9 cellular contexts compared by ENCODE assay signal in the genomic region with DNA sequence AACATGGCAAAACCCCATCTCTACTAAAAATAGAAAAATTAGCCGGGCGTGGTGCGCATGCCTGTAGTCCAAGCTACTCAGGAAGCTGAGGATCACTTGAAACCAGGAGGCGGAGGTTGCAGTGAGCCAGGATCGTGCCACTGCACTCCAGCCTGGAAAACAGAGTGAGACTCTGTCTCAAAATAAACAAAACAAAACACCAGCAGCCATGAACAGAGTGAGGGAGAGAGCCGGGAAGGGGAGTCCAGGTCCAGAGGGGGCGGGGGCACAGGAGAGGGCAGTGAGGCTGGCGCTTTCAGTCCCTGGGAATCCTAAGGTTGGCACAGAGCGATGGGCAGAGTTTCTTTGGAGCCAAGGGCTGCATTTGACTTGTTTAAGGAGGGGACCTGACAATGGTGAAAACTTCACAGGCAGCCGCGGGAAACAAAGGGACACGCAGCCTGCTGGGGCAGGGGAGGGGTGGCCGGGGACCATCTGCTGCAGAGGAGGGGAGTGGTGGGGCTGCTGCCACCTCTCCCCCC. TPM values are rescaled to one million over a fixed set of nuclear protein-coding genes. Genes with fewer than 3 reads are reported as not detected.
DNase-seq lines count a peak whose midpoint lies in the region; ATAC-seq and TF ChIP-seq lines count a peak whose summit lies in the region.
"Had no signal": no experiment of that assay in that cellular context is flagged by ENCODE, and none has a peak within 500 bp of the region (broad histone marks: within the 10 kb centered on the region; RNA-seq: fewer than 3 reads in every experiment).

No MANE protein-coding gene starts in this region.

- intact Hi-C loops in vagina (cut with DNase I): no loop called here

- H3K9me3 Mint-ChIP-seq in activated naive CD8-positive, alpha-beta T cell treated with anti-CD3 and anti-CD28 coated beads, Interleukin-2, amount 50 U/mL, for 24 hours: no peaks in the 10 kb centered on the region
- H3K9me3 Mint-ChIP-seq: HFFc6 had no signal

- peak overlapping the region; percentile 6 to 26 for H3K9ac ChIP-seq in mucosa of rectum (ENCODE audit: low read depth in 1 of 2, low read length in 2 of 2)

- DNase-seq in stimulated activated CD4-positive, alpha-beta T cell treated with anti-CD3 and anti-CD28 coated beads, Interleukin-4, amount 100 ng/mL, for 1 hour: peak; percentile 16
- DNase-seq in stimulated activated CD4-positive, alpha-beta T cell treated with anti-CD3 and anti-CD28 coated beads, Interleukin-2, amount 100 ng/mL, for 24 hours: no peak
- no peak for DNase-seq in activated naive CD8-positive, alpha-beta T cell treated with anti-CD3 and anti-CD28 coated beads, Interleukin-2, amount 50 U/mL, for 24 hours
- no peak for DNase-seq in vagina (ENCODE audit: extremely low spot score in 2 of 2)
- no peak for DNase-seq in EL
- no peak for DNase-seq in effector CD4-positive, alpha-beta T cell
- DNase-seq: HFFc6 had no signal

- H3K4me3 Mint-ChIP-seq in activated naive CD8-positive, alpha-beta T cell treated with anti-CD3 and anti-CD28 coated beads, Interleukin-2, amount 50 U/mL, for 24 hours: peak overlapping the region; percentile 97
- H3K4me3 Mint-ChIP-seq: HFFc6 had no signal

- H3K27ac ChIP-seq in mucosa of rectum (ENCODE audit: low read depth in 2 of 2, low read length in 2 of 2) (peak overlapping the region; percentile 37 to 83), vagina (no peak overlapping the region)

- TF ChIP-seq POLR2A in vagina (IDR thresholded peaks at IDR 0.05): no peak

- no peak for ATAC-seq in activated naive CD8-positive, alpha-beta T cell treated with anti-CD3 and anti-CD28 coated beads, Interleukin-2, amount 50 U/mL, for 24 hours
- ATAC-seq in GM19395 (IDR thresholded peaks at IDR 0.05; ENCODE audit: unreplicated experiment): no peak

- H3K27me3 Mint-ChIP-seq in activated naive CD8-positive, alpha-beta T cell treated with anti-CD3 and anti-CD28 coated beads, Interleukin-2, amount 50 U/mL, for 24 hours: no peaks in the 10 kb centered on the region

- H3K27ac Mint-ChIP-seq in activated naive CD8-positive, alpha-beta T cell treated with anti-CD3 and anti-CD28 coated beads, Interleukin-2, amount 50 U/mL, for 24 hours: peak overlapping the region; percentile 97
- H3K27ac Mint-ChIP-seq: HFFc6 had no signal

- H3K36me3 Mint-ChIP-seq in activated naive CD8-positive, alpha-beta T cell treated with anti-CD3 and anti-CD28 coated beads, Interleukin-2, amount 50 U/mL, for 24 hours (ENCODE audit: low read depth): peaks cover 38% of the 10 kb centered on the region

- H3K36me3 ChIP-seq in mucosa of rectum (ENCODE audit: control insufficient read depth in 2 of 2, insufficient read depth in 2 of 2, low read length in 2 of 2) (no peaks in the 10 kb centered on the region), vagina (no peaks in the 10 kb centered on the region)

- H3K4me1 ChIP-seq in mucosa of rectum (ENCODE audit: control insufficient read depth in 2 of 2, insufficient read depth in 2 of 2, low read length in 2 of 2) (peaks cover 12% of the 10 kb centered on the region in 2 donors), vagina (peaks cover 18% of the 10 kb centered on the region)

- no peak for TF ChIP-seq CTCF in vagina (IDR thresholded peaks at IDR 0.05)

- peaks cover 54% of the 10 kb centered on the region for H3K4me1 Mint-ChIP-seq in activated naive CD8-positive, alpha-beta T cell treated with anti-CD3 and anti-CD28 coated beads, Interleukin-2, amount 50 U/mL, for 24 hours

- peak overlapping the region; percentile 41 to 58 for H3K4me3 ChIP-seq in mucosa of rectum (ENCODE audit: low read length in 2 of 2)
- H3K4me3 ChIP-seq in vagina: peak overlapping the region; percentile 45 to 46

- no peaks in the 10 kb centered on the region for H3K9me3 ChIP-seq in mucosa of rectum (ENCODE audit: control insufficient read depth in 2 of 2, low read length in 2 of 2)
- H3K9me3 ChIP-seq in vagina: no peaks in the 10 kb centered on the region

- H3K27me3 ChIP-seq in mucosa of rectum (ENCODE audit: control insufficient read depth in 2 of 2, insufficient read depth in 2 of 2, low read length in 2 of 2): no peaks in the 10 kb centered on the region
- no peaks in the 10 kb centered on the region for H3K27me3 ChIP-seq in vagina

RNA-seq across cellular contexts. Expression of a gene that starts 2.5 kb away (rescaled TPM):
- 15.2 TPM for total RNA-seq in vagina
- total RNA-seq: HFFc6 had no signal

RNA-seq across cellular contexts. Expression of a gene that starts 35.6 kb away (rescaled TPM):
- 11.0 TPM for total RNA-seq in vagina

RNA-seq across cellular contexts. Expression of a gene that starts 56.4 kb away (rescaled TPM):
- total RNA-seq in vagina: not detected
